In the genomic region with DNA sequence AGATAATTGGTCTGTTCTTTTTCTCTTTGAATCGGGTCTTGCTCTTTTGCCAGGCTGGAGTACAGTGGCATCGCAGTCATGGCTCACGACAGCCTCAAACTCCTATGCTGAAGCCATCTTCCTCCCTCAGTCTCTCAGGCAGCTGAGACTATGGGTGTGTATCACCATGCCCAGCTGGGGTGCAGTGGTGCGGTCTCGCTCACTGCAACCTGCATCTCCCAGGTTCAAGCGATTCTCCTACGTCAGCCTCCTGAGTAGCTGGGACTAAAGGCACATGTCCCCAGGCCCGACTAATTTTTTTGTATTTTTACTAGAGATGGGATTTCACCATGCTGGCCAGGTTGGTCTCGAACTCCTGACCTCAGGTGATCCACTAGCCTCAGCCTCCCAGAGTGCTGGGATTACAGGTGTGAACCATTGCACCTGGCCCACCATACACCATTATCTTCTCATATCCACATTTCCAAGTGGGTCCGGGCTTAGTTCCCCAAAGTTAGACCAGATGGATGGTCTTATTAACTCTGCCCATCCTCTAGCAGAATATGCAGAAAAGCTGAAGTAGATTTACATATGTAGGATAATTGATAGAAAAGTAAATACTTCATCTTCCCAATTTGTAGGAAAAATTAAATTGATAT, we compare ENCODE assay signal across 19 cellular contexts. TPM values are rescaled to one million over a fixed set of nuclear protein-coding genes. Genes with fewer than 3 reads are reported as not detected.
"Had no signal": no experiment of that assay in that cellular context is flagged by ENCODE, and none has a peak within 500 bp of the region (broad histone marks: within the 10 kb centered on the region; RNA-seq: fewer than 3 reads in every experiment).

No MANE protein-coding gene starts in this region.

- ATAC-seq: esophagus mucosa; gastrocnemius medialis; heart left ventricle; left lung; mucosa of descending colon; naive thymus-derived CD8-positive, alpha-beta T cell; stimulated activated naive B cell treated with anti-CD40 and anti-IgM and Interleukin-4, amounts not matched to agents 10 μg/mL and 1 μg/mL and 100 μg/mL, for 72 hours had no signal

- H3K27ac Mint-ChIP-seq: activated CD4-positive, alpha-beta memory T cell treated with anti-CD3 and anti-CD28 coated beads for 36 hours; stimulated activated naive B cell treated with anti-CD40 and anti-IgM and Interleukin-4, amounts not matched to agents 10 μg/mL and 1 μg/mL and 100 μg/mL, for 72 hours had no signal

- H3K36me3 ChIP-seq: breast epithelium had no signal

- H3K4me3 ChIP-seq: ascending aorta, breast epithelium, gastrocnemius medialis, heart left ventricle, left lung, mucosa of descending colon, spleen had no signal

- H3K9me3 ChIP-seq: ascending aorta, breast epithelium, gastrocnemius medialis, heart left ventricle, left lung, mucosa of descending colon, spleen had no signal

- H3K27ac ChIP-seq: ascending aorta, breast epithelium, gastrocnemius medialis, heart left ventricle, left lung, spleen had no signal

- H3K27me3 ChIP-seq: ascending aorta, breast epithelium, gastrocnemius medialis, heart left ventricle, left lung, spleen had no signal

- DNase-seq: activated CD4-positive, alpha-beta memory T cell treated with anti-CD3 and anti-CD28 coated beads for 36 hours; activated CD4-positive, CD25-positive, alpha-beta regulatory T cell treated with anti-CD3 and anti-CD28 coated beads, Interleukin-2, amount 50 U/mL, for 72 hours; activated effector memory CD4-positive, alpha-beta T cell treated with Interleukin-2 at 50 U/mL for 16 hours; activated naive CD4-positive, alpha-beta T cell treated with anti-CD3 and anti-CD28 coated beads, Interleukin-2, amount 50 U/mL, for 16 hours; activated T-cell treated with anti-CD3 and anti-CD28 coated beads, Interleukin-2, amount 50 U/mL, for 48 hours; effector CD4-positive, alpha-beta T cell; gastrocnemius medialis; heart left ventricle; kidney; left lung; mucosa of descending colon; naive thymus-derived CD8-positive, alpha-beta T cell; nucleus accumbens; posterior cingulate gyrus; spleen; stimulated activated naive B cell treated with anti-CD40 and anti-IgM and Interleukin-4, amounts not matched to agents 10 μg/mL and 1 μg/mL and 100 μg/mL, for 72 hours had no signal

- H3K4me1 ChIP-seq: ascending aorta, gastrocnemius medialis had no signal

- H3K4me3 Mint-ChIP-seq: activated CD4-positive, alpha-beta memory T cell treated with anti-CD3 and anti-CD28 coated beads for 36 hours; naive thymus-derived CD8-positive, alpha-beta T cell; stimulated activated naive B cell treated with anti-CD40 and anti-IgM and Interleukin-4, amounts not matched to agents 10 μg/mL and 1 μg/mL and 100 μg/mL, for 72 hours had no signal

- H3K27me3 Mint-ChIP-seq: activated CD4-positive, alpha-beta memory T cell treated with anti-CD3 and anti-CD28 coated beads for 36 hours; naive thymus-derived CD8-positive, alpha-beta T cell; stimulated activated naive B cell treated with anti-CD40 and anti-IgM and Interleukin-4, amounts not matched to agents 10 μg/mL and 1 μg/mL and 100 μg/mL, for 72 hours had no signal

- H3K9me3 Mint-ChIP-seq: activated CD4-positive, alpha-beta memory T cell treated with anti-CD3 and anti-CD28 coated beads for 36 hours; naive thymus-derived CD8-positive, alpha-beta T cell; stimulated activated naive B cell treated with anti-CD40 and anti-IgM and Interleukin-4, amounts not matched to agents 10 μg/mL and 1 μg/mL and 100 μg/mL, for 72 hours had no signal

RNA-seq across cellular contexts. Expression of a gene that starts 13.1 kb away (rescaled TPM):
- total RNA-seq: ascending aorta had no signal
